19 cellular contexts compared by ENCODE assay signal in genomic region chr11:126384053-126384335, GRCh38. TPM values are rescaled to one million over a fixed set of nuclear protein-coding genes. Genes with fewer than 3 reads are reported as not detected.
DNase-seq lines count a peak whose midpoint lies in the region; TF ChIP-seq lines count a peak whose summit lies in the region.
"Had no signal": no experiment of that assay in that cellular context is flagged by ENCODE, and none has a peak within 500 bp of the region (broad histone marks: within the 10 kb centered on the region; RNA-seq: fewer than 3 reads in every experiment).

No MANE protein-coding gene starts in this region.

- no peak for TF ChIP-seq EP300 in suprapubic skin (IDR thresholded peaks at IDR 0.05)

- no peak overlapping the region for H2AFZ ChIP-seq in mesenchymal stem cell (ENCODE audit: low read depth, low read length)

- no peak overlapping the region for H2BK15ac ChIP-seq in mesenchymal stem cell (ENCODE audit: low read depth, poor library complexity, severe bottlenecking)

- H3K9me3 ChIP-seq in BLaER1 treated with 17β-estradiol and CSF1 and Interleukin-3, amounts not matched to agents 10 nM and 100 nM (replicated peaks in 1 of 11) = no peaks in the 10 kb centered on the region
- H3K9me3 ChIP-seq in mesenchymal stem cell (ENCODE audit: control insufficient read depth, low read length) = no peaks in the 10 kb centered on the region
- H3K9me3 ChIP-seq in suprapubic skin = no peaks in the 10 kb centered on the region

- peak overlapping the region; percentile 6 for H4K8ac ChIP-seq in mesenchymal stem cell (ENCODE audit: low read length)

- no peak for TF ChIP-seq POLR2A in suprapubic skin (IDR thresholded peaks at IDR 0.05)

- no peak overlapping the region for H4K91ac ChIP-seq in mesenchymal stem cell (ENCODE audit: low read length)

- no peak overlapping the region for H3K14ac ChIP-seq in mesenchymal stem cell (ENCODE audit: low read length in 2 of 2)

- H3K79me1 ChIP-seq in mesenchymal stem cell (replicated peaks; ENCODE audit: low read length, poor library complexity, severe bottlenecking) = peaks cover 31% of the 10 kb centered on the region

- H3K4me2 ChIP-seq in BLaER1 treated with 17β-estradiol and CSF1 and Interleukin-3, amounts not matched to agents 10 nM and 100 nM = peak overlapping the region in 9 of 11 experiments; percentile 19 to 59 (median 42); a peak in 10 of 22 replicates
- H3K4me2 ChIP-seq in mesenchymal stem cell (ENCODE audit: low read length, poor library complexity, severe bottlenecking) = no peak overlapping the region

- no peak overlapping the region for H3K18ac ChIP-seq in mesenchymal stem cell (ENCODE audit: low read depth in 1 of 2, low read length in 2 of 2)

- no peaks in the 10 kb centered on the region for H3K27me3 ChIP-seq in BLaER1 treated with 17β-estradiol and CSF1 and Interleukin-3, amounts not matched to agents 10 nM and 100 nM
- H3K27me3 ChIP-seq in mesenchymal stem cell (ENCODE audit: control insufficient read depth in 1 of 2, insufficient read depth in 1 of 2, low read length in 2 of 2) (no peaks in the 10 kb centered on the region), suprapubic skin (no peaks in the 10 kb centered on the region)

- no peak overlapping the region; a peak in 1 of 22 replicates for H3K9ac ChIP-seq in BLaER1 treated with 17β-estradiol and CSF1 and Interleukin-3, amounts not matched to agents 10 nM and 100 nM
- no peak overlapping the region for H3K9ac ChIP-seq in mesenchymal stem cell (ENCODE audit: low read length)

- peaks cover 15 to 54% (median 51%) of the 10 kb centered on the region in 10 experiments for H3K4me1 ChIP-seq in BLaER1 treated with 17β-estradiol and CSF1 and Interleukin-3, amounts not matched to agents 10 nM and 100 nM
- no peaks in the 10 kb centered on the region for H3K4me1 ChIP-seq in mesenchymal stem cell (ENCODE audit: control insufficient read depth, insufficient read depth, low read depth, low read length)
- peaks cover 52% of the 10 kb centered on the region for H3K4me1 ChIP-seq in suprapubic skin

- POLR2A ChIA-PET in RWPE1 (lab: Yijun Ruan, JAX; ENCODE audit: low non-redundant PET) = no interaction called here

- DNase-seq in RWPE1 (ENCODE audit: low spot score) = no peak
- DNase-seq in mesenchymal stem cell = no peak
- no peak for DNase-seq in suprapubic skin (ENCODE audit: low spot score in 2 of 2)
- DNase-seq in NCI-H2196 treated with DMSO at 0.1 percent for 48 hours (lab: John Stamatoyannopoulos, UW; ENCODE audit: unreplicated experiment) = no peak
- DNase-seq in SHP77 treated with DMSO at 0.1 percent for 48 hours (lab: John Stamatoyannopoulos, UW) = no peak
- no peak for DNase-seq in islet precursor cell
- DNase-seq: Calu3; CD4-positive, CD25-positive, alpha-beta regulatory T cell; DMS53; H9; IMR-90; Karpas-422; MM.1S; NCI-H1092 treated with DMSO at 0.1 percent for 48 hours; NCI-H1694; NCI-H345; NCI-H526; NK-92 treated with Interleukin-12 subunit alpha and Interleukin-12 subunit beta, amount 100 ng/mL, for 24 hours had no signal

- no peak overlapping the region for H3K4me3 ChIP-seq in BLaER1 treated with 17β-estradiol and CSF1 and Interleukin-3, amounts not matched to agents 10 nM and 100 nM
- H3K4me3 ChIP-seq in mesenchymal stem cell (ENCODE audit: insufficient read depth in 1 of 2, low read depth in 1 of 2, low read length in 2 of 2) (no peak overlapping the region), suprapubic skin (no peak overlapping the region)

- H2BK12ac ChIP-seq in mesenchymal stem cell (ENCODE audit: low read length in 2 of 2) = no peak overlapping the region

- H3K23ac ChIP-seq in mesenchymal stem cell (ENCODE audit: low read length in 2 of 2) = no peak overlapping the region

- H3K36me3 ChIP-seq in BLaER1 treated with 17β-estradiol and CSF1 and Interleukin-3, amounts not matched to agents 10 nM and 100 nM = no peaks in the 10 kb centered on the region
- H3K36me3 ChIP-seq in mesenchymal stem cell (ENCODE audit: control insufficient read depth in 1 of 2, insufficient read depth in 2 of 2, low read depth in 1 of 2, low read length in 2 of 2) (peaks cover 0 to 6% of the 10 kb centered on the region in 2 experiments), suprapubic skin (no peaks in the 10 kb centered on the region)

- no peak overlapping the region for H2AK5ac ChIP-seq in mesenchymal stem cell (ENCODE audit: low read length, severe bottlenecking)

- H2BK120ac ChIP-seq in mesenchymal stem cell (ENCODE audit: low read depth, low read length) = no peak overlapping the region

- peaks cover 0 to 46% (median 19%) of the 10 kb centered on the region in 11 experiments; a peak in 11 of 22 replicates for H4K20me1 ChIP-seq in BLaER1 treated with 17β-estradiol and CSF1 and Interleukin-3, amounts not matched to agents 10 nM and 100 nM

- WGBS in mesenchymal stem cell = 95% methylated on average over 6 of the region's 6 CpGs
- 91% methylated on average over 4 of the region's 6 CpGs for WGBS in suprapubic skin

- CTCF ChIA-PET in RWPE1 (lab: Yijun Ruan, JAX) = no interaction called here

- no peak for TF ChIP-seq CTCF in RWPE1 (conservative IDR thresholded peaks at IDR 0.05; ENCODE audit: low read depth)
- no peak for TF ChIP-seq CTCF in suprapubic skin (IDR thresholded peaks at IDR 0.05)

- no peak overlapping the region for H3K27ac ChIP-seq in BLaER1 treated with 17β-estradiol and CSF1 and Interleukin-3, amounts not matched to agents 10 nM and 100 nM
- H3K27ac ChIP-seq in RWPE1 (peak overlapping the region; percentile 89), mesenchymal stem cell (ENCODE audit: low read length, poor library complexity, severe bottlenecking) (no peak overlapping the region), suprapubic skin (peak overlapping the region; percentile 56)

- no peak overlapping the region for H3K4ac ChIP-seq in mesenchymal stem cell (ENCODE audit: low read depth in 1 of 2, low read length in 2 of 2)

- no peak overlapping the region for H2BK5ac ChIP-seq in mesenchymal stem cell (ENCODE audit: low read depth, low read length, poor library complexity, severe bottlenecking)

RNA-seq across cellular contexts. Expression of gene ST3GAL4, which starts 28.5 kb away (rescaled TPM):
- 11.1 TPM for polyA plus RNA-seq in mesenchymal stem cell (2013, experiment 1 of 2)
- polyA plus RNA-seq in mesenchymal stem cell (2013, experiment 2 of 2) = 11.5 TPM
- total RNA-seq in suprapubic skin = 10 to 100 TPM; 23.6 to 30.9 (median 26.9) TPM

Comparison
In these comparisons a context has a peak if more than half of its experiments do, and no peak if none do; other contexts are left out.
1. H3K27ac ChIP-seq: peak in RWPE1 (single experiment) and suprapubic skin (single experiment); none in BLaER1 treated with 17β-estradiol and CSF1 and Interleukin-3, amounts not matched to agents 10 nM and 100 nM (0 of 11) and mesenchymal stem cell (single experiment).